Comparison of ENCODE assay signal across 1 cellular context in genomic region chr20:17806739-17807441, GRCh38.
A peak's percentile ranks its signal among the peaks of the same experiment; 100 is the strongest.
TF ChIP-seq lines count a peak whose summit lies in the region.

No MANE protein-coding gene starts in this region.

TF ChIP-seq in IMR-90, 13 proteins besides CTCF, POLR2A, EP300 and RAD21 (continued from another document):
- TF ChIP-seq USF2 (IDR thresholded peaks at IDR 0.05; ENCODE audit: low read depth, low read length) (peak; percentile 46; the same call in 1 of the 2 replicates), ELK1 (IDR thresholded peaks at IDR 0.05; ENCODE audit: borderline replicate concordance, low read depth, low read length) (no peak), BHLHE40 (IDR thresholded peaks at IDR 0.05; ENCODE audit: low read depth, low read length) (no peak), CEBPB (IDR thresholded peaks at IDR 0.05; ENCODE audit: low read depth, low read length) (no peak), MAFK (IDR thresholded peaks at IDR 0.05; ENCODE audit: low read depth, low read length) (no peak), NFE2L2 (IDR thresholded peaks at IDR 0.05; ENCODE audit: low read depth, low read length) (no peak), CHD1 (IDR thresholded peaks at IDR 0.05; ENCODE audit: low read depth, low read length) (no peak), RFX5 (IDR thresholded peaks at IDR 0.05; ENCODE audit: low read depth, low read length) (no peak), MAZ (IDR thresholded peaks at IDR 0.05; ENCODE audit: borderline replicate concordance, low read depth, low read length) (peak; percentile 39; the same call in 1 of the 2 replicates), SMC3 (IDR thresholded peaks at IDR 0.05; ENCODE audit: low read depth, low read length) (no peak), MXI1 (IDR thresholded peaks at IDR 0.05; ENCODE audit: borderline replicate concordance, low read depth, low read length) (peak; percentile 85; the same call in 1 of the 2 replicates)
